ENCODE assay signal across 8 cellular contexts in genomic region chr1:151457911-151458882, GRCh38. TPM values are rescaled to one million over a fixed set of nuclear protein-coding genes. Genes with fewer than 3 reads are reported as not detected.
DNase-seq lines count a peak whose midpoint lies in the region; ATAC-seq and TF ChIP-seq lines count a peak whose summit lies in the region.

No MANE protein-coding gene starts in this region.

- CTCF ChIA-PET in HEK293 (lab: Yijun Ruan, JAX) = interaction anchor here (0.5 to 0.7 kb wide), 2 partner anchors 64 to 79 kb away, joined by 3 to 4 read pairs; no protein-coding TSS in a partner anchor

- no peak for TF ChIP-seq POLR2A in vagina (IDR thresholded peaks at IDR 0.05)

- H3K9me3 ChIP-seq in HEK293 (ENCODE audit: control insufficient read depth, insufficient read depth, low read depth, low read length) (no peaks in the 10 kb centered on the region), vagina (no peaks in the 10 kb centered on the region)

- DNase-seq in DMS 273 treated with DMSO at 0.1 percent for 48 hours (lab: John Stamatoyannopoulos, UW) = peak; percentile 66
- DNase-seq in NCI-H1417 treated with DMSO at 0.1 percent for 48 hours (lab: John Stamatoyannopoulos, UW) = peak; percentile 45
- DNase-seq in T-helper 1 cell = peak; percentile 54 to 80 (median 65)
- DNase-seq in amygdala (lab: John Stamatoyannopoulos, UW) = peak in 47 of 56 donors; percentile 14 to 80 (median 57)
- DNase-seq in left cardiac atrium = peak; percentile 76
- peak; percentile 90 for DNase-seq in posterior vena cava (ENCODE audit: low spot score)
- no peak for DNase-seq in vagina (ENCODE audit: extremely low spot score in 2 of 2)

- H3K4me3 ChIP-seq in HEK293 (ENCODE audit: low read depth, low read length) (peak overlapping the region; percentile 84), vagina (peak overlapping the region; percentile 68 to 84)

- ATAC-seq in left cardiac atrium = peak; percentile 51 to 67

- 0 out of 2 replicates have a peak, but pooled peaks cover 2% of the 10 kb centered on the region for H3K4me1 ChIP-seq in HEK293 (ENCODE audit: control insufficient read depth, insufficient read depth, low read length)
- peaks cover 34% of the 10 kb centered on the region for H3K4me1 ChIP-seq in vagina

- intact Hi-C loops in left cardiac atrium (cut with DNase I) = no loop called here
- intact Hi-C loops in posterior vena cava (cut with DNase I) = no loop called here
- intact Hi-C loops in vagina (cut with DNase I) = no loop called here

- H3K27me3 ChIP-seq in vagina = no peaks in the 10 kb centered on the region

- H3K27ac ChIP-seq in HEK293 (ENCODE audit: extremely low read depth, low read depth, low read length) (peak overlapping the region; percentile 77), vagina (peak overlapping the region; percentile 88)

- H3K36me3 ChIP-seq in HEK293 (ENCODE audit: control insufficient read depth in 2 of 2, insufficient read depth in 1 of 2, low read length in 2 of 2) = peaks cover 0 to 3% of the 10 kb centered on the region in 2 experiments; a peak in 1 of 3 replicates
- H3K36me3 ChIP-seq in vagina = no peaks in the 10 kb centered on the region

- POLR2A ChIA-PET in HEK293 (lab: Yijun Ruan, JAX) = interaction anchor here (0.6 to 2.3 kb wide), 6 partner anchors 14 to 1102 kb away, joined by 3 to 21 read pairs (median 6); partner anchors contain the start of genes CGN and TUFT1

- no peak for TF ChIP-seq CTCF in HEK293 (tag by site-specific recombination; IDR thresholded peaks at IDR 0.05)
- TF ChIP-seq CTCF in vagina (IDR thresholded peaks at IDR 0.05) = no peak

TF ChIP-seq in HEK293, 187 proteins besides CTCF, POLR2A, EP300 and RAD21 (continues in another document):
- TF ChIP-seq KLF8 (tag by site-specific recombination; IDR thresholded peaks at IDR 0.05) (peak; percentile 94), ZNF561 (tag by site-specific recombination; IDR thresholded peaks at IDR 0.05; ENCODE audit: borderline replicate concordance) (peak; percentile 86), ZNF354C (tag by site-specific recombination; IDR thresholded peaks at IDR 0.05; ENCODE audit: borderline replicate concordance, low read depth) (no peak), ZFHX2 (tag by site-specific recombination; conservative IDR thresholded peaks at IDR 0.05) (peak; percentile 28), WT1 (tag by site-specific recombination; IDR thresholded peaks at IDR 0.05) (peak; percentile 50), ZNF10 (tag by site-specific recombination; IDR thresholded peaks at IDR 0.05) (no peak), ZNF513 (tag by site-specific recombination; IDR thresholded peaks at IDR 0.05) (peak; percentile 21; the same call in 1 of the 2 replicates), TCF7L2 (IDR thresholded peaks at IDR 0.05; ENCODE audit: borderline replicate concordance, low read depth, low read length) (no peak), ZNF157 (tag by site-specific recombination; IDR thresholded peaks at IDR 0.05) (no peak), ZNF292 (tag by site-specific recombination; IDR thresholded peaks at IDR 0.05; ENCODE audit: borderline replicate concordance, low read depth) (no peak), SP7 (tag by site-specific recombination; IDR thresholded peaks at IDR 0.05) (peak; percentile 86), GLIS1 (tag by site-specific recombination; IDR thresholded peaks at IDR 0.05) (peak; percentile 25), ZBTB11 (tag by site-specific recombination; conservative IDR thresholded peaks at IDR 0.05; ENCODE audit: low read depth) (peak; percentile 55), SALL2 (tag by site-specific recombination; IDR thresholded peaks at IDR 0.05; ENCODE audit: borderline replicate concordance) (no peak), PRDM10 (tag by site-specific recombination; IDR thresholded peaks at IDR 0.05) (peak; percentile 87), ZNF404 (tag by site-specific recombination; IDR thresholded peaks at IDR 0.05) (no peak), ZBTB44 (tag by site-specific recombination; IDR thresholded peaks at IDR 0.05) (no peak), ZSCAN16 (tag by site-specific recombination; IDR thresholded peaks at IDR 0.05) (no peak), ZNF155 (tag by site-specific recombination; IDR thresholded peaks at IDR 0.05) (no peak)

RNA-seq across cellular contexts. Expression of gene POGZ, which starts 1.1 kb away (rescaled TPM):
- 10 to 100 TPM; 46.6 to 47.1 TPM for total RNA-seq in left cardiac atrium
- 10 to 100 TPM; 58.0 to 74.4 TPM for total RNA-seq in posterior vena cava
- 60.6 TPM for total RNA-seq in vagina

RNA-seq across cellular contexts. Expression of gene CGN, which starts 53.0 kb away (rescaled TPM):
- total RNA-seq in left cardiac atrium (1 to 10 TPM; 2.0 to 2.7 TPM), posterior vena cava (under 1 TPM in 1 of 2 donors, not detected in 1; 0.29 TPM), vagina (13.0 TPM)

RNA-seq across cellular contexts. Expression of gene PSMB4, which starts 58.8 kb away (rescaled TPM):
- total RNA-seq in left cardiac atrium = 100 to 1,000 TPM; 163 to 197 TPM
- total RNA-seq in posterior vena cava = 100 to 1,000 TPM; 179 to 210 TPM
- 292 TPM for total RNA-seq in vagina

Comparison
In these comparisons a context has a peak if more than half of its experiments do, and no peak if none do; other contexts are left out.
1. DNase-seq: peak in DMS 273 treated with DMSO at 0.1 percent for 48 hours (single experiment), NCI-H1417 treated with DMSO at 0.1 percent for 48 hours (single experiment), T-helper 1 cell (5 of 5), amygdala (47 of 56), left cardiac atrium (single experiment) and posterior vena cava (single experiment); none in vagina (0 of 2).